In the genomic region with DNA sequence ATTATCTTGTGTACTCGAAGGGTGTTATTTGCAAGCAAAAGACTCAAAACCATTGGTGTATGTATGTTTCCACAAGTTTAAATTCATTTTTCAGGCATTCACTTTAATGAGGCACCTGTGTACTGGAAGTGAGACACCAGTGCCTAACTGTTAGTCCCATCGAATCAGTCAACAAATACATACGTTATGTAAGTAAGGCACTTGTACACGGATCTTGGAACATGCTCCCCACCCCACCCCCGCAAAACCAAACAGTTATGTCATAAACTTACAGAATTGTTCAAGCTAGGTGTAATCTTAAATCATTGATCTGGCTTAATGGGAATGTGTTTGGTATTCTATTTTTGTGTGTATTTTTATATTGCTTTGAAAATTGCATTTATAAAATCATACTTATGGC, we compare ENCODE assay signal across 25 cellular contexts.
"Had no signal": no experiment of that assay in that cellular context is flagged by ENCODE, and none has a peak within 500 bp of the region (broad histone marks: within the 10 kb centered on the region; RNA-seq: fewer than 3 reads in every experiment).

No MANE protein-coding gene starts in this region.

- H3K27me3 ChIP-seq: adrenal gland had no signal

- H3K27me3 Mint-ChIP-seq: activated CD4-positive, alpha-beta memory T cell treated with anti-CD3 and anti-CD28 coated beads, Interleukin-2, amount 10 ng/mL, durations not matched to agents 7 days and 5 days; activated CD4-positive, alpha-beta T cell treated with anti-CD3 and anti-CD28 coated beads for 36 hours; activated naive CD8-positive, alpha-beta T cell treated with anti-CD3 and anti-CD28 coated beads, Interleukin-2, amount 10 ng/mL, durations not matched to agents 7 days and 5 days; activated T-helper 17 cell treated with anti-CD3 and anti-CD28 coated beads, Interleukin-2, amount 50 U/mL, for 72 hours had no signal

- DNase-seq: activated CD4-positive, alpha-beta memory T cell treated with anti-CD3 and anti-CD28 coated beads, Interleukin-2, amount 10 ng/mL, durations not matched to agents 7 days and 5 days; activated CD4-positive, alpha-beta T cell treated with anti-CD3 and anti-CD28 coated beads for 36 hours; activated CD4-positive, alpha-beta T cell treated with anti-CD3 and anti-CD28 coated beads, Interleukin-2, amount 50 U/mL, for 1 hour; activated CD4-positive, CD25-positive, alpha-beta regulatory T cell; activated gamma-delta T cell treated with Interleukin-2 at 50 U/mL for 16 hours; activated naive CD4-positive, alpha-beta T cell treated with anti-CD3 and anti-CD28 coated beads, Interleukin-2, amount 50 U/mL, for 16 hours; activated naive CD8-positive, alpha-beta T cell treated with anti-CD3 and anti-CD28 coated beads, Interleukin-2, amount 10 ng/mL, durations not matched to agents 7 days and 5 days; activated T-cell treated with anti-CD3 and anti-CD28 coated beads for 4 hours; activated T-cell treated with anti-CD3 and anti-CD28 coated beads, Interleukin-2, amount 50 U/mL, for 48 hours; adrenal gland; aorta; central memory CD4-positive, alpha-beta T cell; MM.1S; NCI-H1105 treated with DMSO at 0.1 percent for 48 hours; NCI-H1436 treated with DMSO at 0.1 percent for 48 hours; NCI-H187; NCI-H2081; NCI-H526; NCI-H82; SIG-M5; T-helper 2 cell; T1000 had no signal

- H3K9me3 ChIP-seq: adrenal gland had no signal

- H3K4me1 Mint-ChIP-seq: activated CD4-positive, alpha-beta T cell treated with anti-CD3 and anti-CD28 coated beads for 36 hours; activated T-helper 17 cell treated with anti-CD3 and anti-CD28 coated beads, Interleukin-2, amount 50 U/mL, for 72 hours had no signal

- H3K27ac Mint-ChIP-seq: activated CD4-positive, alpha-beta memory T cell treated with anti-CD3 and anti-CD28 coated beads, Interleukin-2, amount 10 ng/mL, durations not matched to agents 7 days and 5 days; activated CD4-positive, alpha-beta T cell treated with anti-CD3 and anti-CD28 coated beads for 36 hours; activated naive CD8-positive, alpha-beta T cell treated with anti-CD3 and anti-CD28 coated beads, Interleukin-2, amount 10 ng/mL, durations not matched to agents 7 days and 5 days; activated T-helper 17 cell treated with anti-CD3 and anti-CD28 coated beads, Interleukin-2, amount 50 U/mL, for 72 hours had no signal

- H3K4me1 ChIP-seq: adrenal gland had no signal

- H3K27ac ChIP-seq: adrenal gland, VCaP had no signal

- FAIRE-seq: bronchial epithelial cell had no signal

- H3K4me3 ChIP-seq: adrenal gland had no signal

- H3K9me3 Mint-ChIP-seq: activated CD4-positive, alpha-beta memory T cell treated with anti-CD3 and anti-CD28 coated beads, Interleukin-2, amount 10 ng/mL, durations not matched to agents 7 days and 5 days; activated naive CD8-positive, alpha-beta T cell treated with anti-CD3 and anti-CD28 coated beads, Interleukin-2, amount 10 ng/mL, durations not matched to agents 7 days and 5 days; activated T-helper 17 cell treated with anti-CD3 and anti-CD28 coated beads, Interleukin-2, amount 50 U/mL, for 72 hours had no signal

- H3K4me3 Mint-ChIP-seq: activated CD4-positive, alpha-beta memory T cell treated with anti-CD3 and anti-CD28 coated beads, Interleukin-2, amount 10 ng/mL, durations not matched to agents 7 days and 5 days; activated CD4-positive, alpha-beta T cell treated with anti-CD3 and anti-CD28 coated beads for 36 hours; activated naive CD8-positive, alpha-beta T cell treated with anti-CD3 and anti-CD28 coated beads, Interleukin-2, amount 10 ng/mL, durations not matched to agents 7 days and 5 days; activated T-helper 17 cell treated with anti-CD3 and anti-CD28 coated beads, Interleukin-2, amount 50 U/mL, for 72 hours had no signal

- H3K36me3 ChIP-seq: adrenal gland had no signal

- ATAC-seq: activated CD4-positive, alpha-beta T cell treated with anti-CD3 and anti-CD28 coated beads for 36 hours; activated T-helper 17 cell treated with anti-CD3 and anti-CD28 coated beads, Interleukin-2, amount 50 U/mL, for 72 hours had no signal
